ENCODE assay signal across 8 cellular contexts in genomic region chr2:238513346-238513745, GRCh38.
A peak's percentile ranks its signal among the peaks of the same experiment; 100 is the strongest.
DNase-seq lines count a peak whose midpoint lies in the region; ATAC-seq, FAIRE-seq and TF ChIP-seq lines count a peak whose summit lies in the region.

No MANE protein-coding gene starts in this region.

- TF ChIP-seq CTCF in bronchial epithelial cell (IDR thresholded peaks at IDR 0.05; ENCODE audit: insufficient read depth, low read length, severe bottlenecking) (peak; percentile 66), neural progenitor cell (IDR thresholded peaks at IDR 0.05) (peak; percentile 72)

- peaks cover 20% of the 10 kb centered on the region for H3K4me1 Mint-ChIP-seq in neural progenitor cell

- in situ Hi-C loops in G401 (cut with HindIII; ENCODE audit: low sequenced_read_pairs): no loop called here

- no peak for FAIRE-seq in bronchial epithelial cell (lab: Jason Lieb, UNC)

- H2AFZ ChIP-seq in neural progenitor cell (replicated peaks): no peak overlapping the region

- H3K9ac ChIP-seq in neural progenitor cell: no peak overlapping the region

- DNase-seq in A172 (ENCODE audit: low spot score) (peak; percentile 52), G401 (ENCODE audit: low spot score) (peak; percentile 6), NCI-H460 (ENCODE audit: extremely low read depth, low read depth) (peak; percentile 40), bronchial epithelial cell (ENCODE audit: low read depth) (peak; percentile 28), neural progenitor cell (ENCODE audit: low spot score) (peak; percentile 59), GOT3 (lab: John Stamatoyannopoulos, UW) (no peak), posterior cingulate gyrus (no peak)

- no peak overlapping the region for H3K27ac Mint-ChIP-seq in neural progenitor cell

- H3K9me3 ChIP-seq in neural progenitor cell (ENCODE audit: low read depth): no peaks in the 10 kb centered on the region

- no peaks in the 10 kb centered on the region for H4K20me1 ChIP-seq in neural progenitor cell (ENCODE audit: low read depth)

- intact Hi-C loops in posterior cingulate gyrus (cut with DNase I): no loop called here

- peaks cover 29% of the 10 kb centered on the region for H3K4me1 ChIP-seq in neural progenitor cell

- no peak overlapping the region for H3K27ac ChIP-seq in neural progenitor cell

- peaks cover 6% of the 10 kb centered on the region for H3K27me3 Mint-ChIP-seq in neural progenitor cell (ENCODE audit: insufficient read depth, low read depth)

- H3K4me2 ChIP-seq in neural progenitor cell: no peak overlapping the region

- ATAC-seq in GM19455 (IDR thresholded peaks at IDR 0.05; ENCODE audit: unreplicated experiment): no peak

- no peak overlapping the region for H3K4me3 Mint-ChIP-seq in neural progenitor cell

- H3K27me3 ChIP-seq in bronchial epithelial cell (ENCODE audit: control insufficient read depth, insufficient read depth, low read length): peaks cover 1% of the 10 kb centered on the region
- no peaks in the 10 kb centered on the region for H3K27me3 ChIP-seq in neural progenitor cell

- no peak overlapping the region for H3K4me3 ChIP-seq in bronchial epithelial cell (ENCODE audit: low read depth, low read length)
- no peak overlapping the region for H3K4me3 ChIP-seq in neural progenitor cell

- H3K36me3 Mint-ChIP-seq in neural progenitor cell: peaks cover 3% of the 10 kb centered on the region

- peaks cover 26% of the 10 kb centered on the region for H3F3A ChIP-seq in neural progenitor cell (ENCODE audit: low read depth)

- H3K36me3 ChIP-seq in bronchial epithelial cell (ENCODE audit: control insufficient read depth, insufficient read depth, low read length) (no peaks in the 10 kb centered on the region), neural progenitor cell (no peaks in the 10 kb centered on the region)

- no peaks in the 10 kb centered on the region for H3K79me2 ChIP-seq in neural progenitor cell (ENCODE audit: low read depth)

- H3K9me3 Mint-ChIP-seq in neural progenitor cell: peaks cover 18% of the 10 kb centered on the region

Comparison
In these comparisons a context has a peak if more than half of its experiments do, and no peak if none do; other contexts are left out.
1. DNase-seq: peak in A172 (single experiment), G401 (single experiment), NCI-H460 (single experiment), bronchial epithelial cell (single experiment) and neural progenitor cell (single experiment); none in GOT3 (single experiment) and posterior cingulate gyrus (0 of 10).